Comparison of ENCODE assay signal across 22 cellular contexts in genomic region chr11:108235633-108236032, GRCh38. TPM values are rescaled to one million over a fixed set of nuclear protein-coding genes. Genes with fewer than 3 reads are reported as not detected.
DNase-seq lines count a peak whose midpoint lies in the region; ATAC-seq and TF ChIP-seq lines count a peak whose summit lies in the region.
"Had no signal": no experiment of that assay in that cellular context is flagged by ENCODE, and none has a peak within 500 bp of the region (broad histone marks: within the 10 kb centered on the region; RNA-seq: fewer than 3 reads in every experiment).

No MANE protein-coding gene starts in this region.

- DNase-seq in activated T-cell treated with anti-CD3 and anti-CD28 coated beads, Interleukin-2, amount 50 U/mL, for 4 hours = no peak
- no peak for DNase-seq in activated T-cell treated with anti-CD3 and anti-CD28 coated beads, Interleukin-2, amount 50 U/mL, for 1 hour
- DNase-seq in OCI-LY7 (ENCODE audit: low spot score) (no peak), inferior parietal cortex (ENCODE audit: extremely low spot score) (no peak), smooth muscle cell (lab: John Stamatoyannopoulos, UW; ENCODE audit: unreplicated experiment) (no peak)
- no peak for DNase-seq in activated naive CD8-positive, alpha-beta T cell treated with anti-CD3 and anti-CD28 coated beads, Interleukin-2, amount 50 U/mL, for 24 hours
- DNase-seq in stimulated activated effector memory CD8-positive, alpha-beta T cell treated with anti-CD3 and anti-CD28 coated beads, Interleukin-12 subunit alpha, Interleukin-12 subunit beta, amount 100 ng/mL, for 72 hours (ENCODE audit: low spot score in 2 of 2) = no peak
- DNase-seq: ACHN, Caco-2, KBM-7, kidney glomerular epithelial cell, midbrain, NCI-H1105 treated with DMSO at 0.1 percent for 48 hours, NCI-H2171 treated with DMSO at 0.1 percent for 48 hours, occipital lobe, right cardiac atrium, SHP77 treated with DMSO at 0.1 percent for 48 hours had no signal

- CTCF ChIA-PET in OCI-LY7 (lab: Charles Lee; ENCODE audit: unreplicated experiment) = no interaction called here

- no peaks in the 10 kb centered on the region for H3F3A ChIP-seq in smooth muscle cell (ENCODE audit: low read depth)

- no peak for ATAC-seq in activated T-cell treated with anti-CD3 and anti-CD28 coated beads, Interleukin-2, amount 50 U/mL, for 4 hours
- no peak for ATAC-seq in activated naive CD8-positive, alpha-beta T cell treated with anti-CD3 and anti-CD28 coated beads, Interleukin-2, amount 50 U/mL, for 24 hours
- ATAC-seq in stimulated activated effector memory CD8-positive, alpha-beta T cell treated with anti-CD3 and anti-CD28 coated beads, Interleukin-12 subunit alpha, Interleukin-12 subunit beta, amount 100 ng/mL, for 72 hours = no peak
- no peak for ATAC-seq in GM21737 (IDR thresholded peaks at IDR 0.05; ENCODE audit: unreplicated experiment)
- ATAC-seq: right cardiac atrium had no signal

- H3K36me3 ChIP-seq in OCI-LY7 (ENCODE audit: insufficient read depth, low read length) = peaks cover 97% of the 10 kb centered on the region
- H3K36me3 ChIP-seq in smooth muscle cell (ENCODE audit: low read depth) = peaks cover 3% of the 10 kb centered on the region

- BruUV-seq in OCI-LY7 (replicated peaks; lab: Mats Ljungman, UMichigan) = no TSS peak

- peak overlapping the region; percentile 96 for H3K27ac ChIP-seq in OCI-LY7 (ENCODE audit: low read depth, low read length, poor library complexity, severe bottlenecking)
- H3K27ac ChIP-seq in smooth muscle cell (ENCODE audit: low read depth) = no peak overlapping the region
- H3K27ac ChIP-seq: cardiac muscle cell, hepatocyte, HL-60, suprapubic skin had no signal

- no peaks in the 10 kb centered on the region for H3K9me2 ChIP-seq in OCI-LY7 (ENCODE audit: insufficient read depth, low read length)

- H3K4me3 Mint-ChIP-seq in activated T-cell treated with anti-CD3 and anti-CD28 coated beads, Interleukin-2, amount 50 U/mL, for 4 hours = peak overlapping the region; percentile 68
- peak overlapping the region; percentile 78 for H3K4me3 Mint-ChIP-seq in activated naive CD8-positive, alpha-beta T cell treated with anti-CD3 and anti-CD28 coated beads, Interleukin-2, amount 50 U/mL, for 24 hours
- peak overlapping the region; percentile 54 for H3K4me3 Mint-ChIP-seq in stimulated activated effector memory CD8-positive, alpha-beta T cell treated with anti-CD3 and anti-CD28 coated beads, Interleukin-12 subunit alpha, Interleukin-12 subunit beta, amount 100 ng/mL, for 72 hours

- H3K9me3 ChIP-seq in OCI-LY7 (ENCODE audit: low read length) (peaks cover 22% of the 10 kb centered on the region; the same call in 1 of the 2 replicates), smooth muscle cell (replicated peaks; ENCODE audit: low read depth) (no peaks in the 10 kb centered on the region)
- H3K9me3 ChIP-seq: Caco-2, suprapubic skin had no signal

- no peaks in the 10 kb centered on the region for H3K9me3 Mint-ChIP-seq in activated T-cell treated with anti-CD3 and anti-CD28 coated beads, Interleukin-2, amount 50 U/mL, for 4 hours
- H3K9me3 Mint-ChIP-seq in activated naive CD8-positive, alpha-beta T cell treated with anti-CD3 and anti-CD28 coated beads, Interleukin-2, amount 50 U/mL, for 24 hours = no peaks in the 10 kb centered on the region
- H3K9me3 Mint-ChIP-seq in stimulated activated effector memory CD8-positive, alpha-beta T cell treated with anti-CD3 and anti-CD28 coated beads, Interleukin-12 subunit alpha, Interleukin-12 subunit beta, amount 100 ng/mL, for 72 hours = no peaks in the 10 kb centered on the region

- H3K4me2 ChIP-seq in OCI-LY7 (ENCODE audit: low read length) (peak overlapping the region; percentile 82; the same call in 1 of the 2 replicates), smooth muscle cell (no peak overlapping the region)
- H3K4me2 ChIP-seq: hepatocyte had no signal

- H3K27me3 Mint-ChIP-seq in activated T-cell treated with anti-CD3 and anti-CD28 coated beads, Interleukin-2, amount 50 U/mL, for 4 hours (ENCODE audit: low read depth) = no peaks in the 10 kb centered on the region
- H3K27me3 Mint-ChIP-seq in activated naive CD8-positive, alpha-beta T cell treated with anti-CD3 and anti-CD28 coated beads, Interleukin-2, amount 50 U/mL, for 24 hours = no peaks in the 10 kb centered on the region

- intact Hi-C loops in OCI-LY7 (cut with micrococcal nuclease; ENCODE audit: unreplicated experiment) = loop anchor here (5.0 kb wide), 1 partner anchor 427 kb away; no protein-coding TSS in a partner anchor

- H3K9ac ChIP-seq in smooth muscle cell (ENCODE audit: low read depth) = no peak overlapping the region

- H3K27me3 ChIP-seq in smooth muscle cell (ENCODE audit: low read depth) = no peaks in the 10 kb centered on the region
- H3K27me3 ChIP-seq: cardiac muscle cell, hepatocyte, suprapubic skin had no signal

- 99% methylated on average over 2 of the region's 2 CpGs for WGBS in smooth muscle cell (ENCODE audit: low lambda C conversion rate)

- H3K27ac Mint-ChIP-seq in activated naive CD8-positive, alpha-beta T cell treated with anti-CD3 and anti-CD28 coated beads, Interleukin-2, amount 50 U/mL, for 24 hours = peak overlapping the region; percentile 95
- H3K27ac Mint-ChIP-seq in stimulated activated effector memory CD8-positive, alpha-beta T cell treated with anti-CD3 and anti-CD28 coated beads, Interleukin-12 subunit alpha, Interleukin-12 subunit beta, amount 100 ng/mL, for 72 hours = peak overlapping the region; percentile 84

- peaks cover 31% of the 10 kb centered on the region for H3K4me1 ChIP-seq in OCI-LY7 (ENCODE audit: insufficient read depth, low read length, poor library complexity, severe bottlenecking)
- no peaks in the 10 kb centered on the region for H3K4me1 ChIP-seq in smooth muscle cell (ENCODE audit: low read depth)
- H3K4me1 ChIP-seq: Caco-2 had no signal

- TF ChIP-seq CTCF in OCI-LY7 (conservative IDR thresholded peaks at IDR 0.05; ENCODE audit: low read length) = no peak
- no peak for TF ChIP-seq CTCF in smooth muscle cell (IDR thresholded peaks at IDR 0.05; ENCODE audit: borderline replicate concordance, insufficient read depth, poor library complexity, severe bottlenecking)

- H2AFZ ChIP-seq in OCI-LY7 (ENCODE audit: low read length) = no peak overlapping the region
- no peak overlapping the region for H2AFZ ChIP-seq in smooth muscle cell (ENCODE audit: low read depth)
- H2AFZ ChIP-seq: hepatocyte had no signal

- H4K20me1 ChIP-seq in OCI-LY7 (ENCODE audit: insufficient read depth, low read length) (no peaks in the 10 kb centered on the region), smooth muscle cell (ENCODE audit: low read depth) (no peaks in the 10 kb centered on the region)

- H3K4me3 ChIP-seq in OCI-LY7 (ENCODE audit: low read depth, low read length, poor library complexity, severe bottlenecking) (no peak overlapping the region), smooth muscle cell (no peak overlapping the region)
- H3K4me3 ChIP-seq: cardiac muscle cell, hepatocyte, suprapubic skin had no signal

- POLR2A ChIA-PET in OCI-LY7 (lab: Charles Lee) = interaction anchor here (3.9 kb wide), 1 partner anchor 11 kb away, joined by 58 read pairs; the partner anchor contains the start of genes ATM and NPAT

- H3K4me1 Mint-ChIP-seq in activated T-cell treated with anti-CD3 and anti-CD28 coated beads, Interleukin-2, amount 50 U/mL, for 4 hours (ENCODE audit: low read depth) = peaks cover 78% of the 10 kb centered on the region
- peaks cover 89% of the 10 kb centered on the region for H3K4me1 Mint-ChIP-seq in activated naive CD8-positive, alpha-beta T cell treated with anti-CD3 and anti-CD28 coated beads, Interleukin-2, amount 50 U/mL, for 24 hours
- peaks cover 59% of the 10 kb centered on the region for H3K4me1 Mint-ChIP-seq in stimulated activated effector memory CD8-positive, alpha-beta T cell treated with anti-CD3 and anti-CD28 coated beads, Interleukin-12 subunit alpha, Interleukin-12 subunit beta, amount 100 ng/mL, for 72 hours

- peaks cover 25% of the 10 kb centered on the region for H3K36me3 Mint-ChIP-seq in activated T-cell treated with anti-CD3 and anti-CD28 coated beads, Interleukin-2, amount 50 U/mL, for 4 hours (ENCODE audit: insufficient read depth)
- peaks cover 56% of the 10 kb centered on the region for H3K36me3 Mint-ChIP-seq in activated naive CD8-positive, alpha-beta T cell treated with anti-CD3 and anti-CD28 coated beads, Interleukin-2, amount 50 U/mL, for 24 hours (ENCODE audit: low read depth)
- H3K36me3 Mint-ChIP-seq in stimulated activated effector memory CD8-positive, alpha-beta T cell treated with anti-CD3 and anti-CD28 coated beads, Interleukin-12 subunit alpha, Interleukin-12 subunit beta, amount 100 ng/mL, for 72 hours = peaks cover 43% of the 10 kb centered on the region

- H3K79me2 ChIP-seq in OCI-LY7 (ENCODE audit: insufficient read depth, low read depth, low read length) (peaks cover 22% of the 10 kb centered on the region; the same call in 1 of the 2 replicates), smooth muscle cell (ENCODE audit: low read depth) (no peaks in the 10 kb centered on the region)
- H3K79me2 ChIP-seq: hepatocyte had no signal

RNA-seq across cellular contexts. Expression of gene ATM, which starts 12.8 kb away (rescaled TPM):
- total RNA-seq in activated T-cell treated with anti-CD3 and anti-CD28 coated beads, Interleukin-2, amount 50 U/mL, for 4 hours = 10 to 100 TPM; 21.0 to 26.8 (median 23.5) TPM
- 125 and 147 TPM in 2 replicates for total RNA-seq in OCI-LY7 (2014; rRNA removed; shearing (Covaris generic))
- 159 and 187 TPM in 2 replicates for total RNA-seq in OCI-LY7 (2022)
- total RNA-seq in smooth muscle cell = 56.4 and 64.6 TPM in 2 replicates
- polyA plus RNA-seq in smooth muscle cell = 7.6 and 17.5 TPM in 2 replicates

RNA-seq across cellular contexts. Expression of gene NPAT, which starts 13.2 kb away (rescaled TPM):
- 10 to 100 TPM; 23.2 to 24.7 (median 24.4) TPM for total RNA-seq in activated T-cell treated with anti-CD3 and anti-CD28 coated beads, Interleukin-2, amount 50 U/mL, for 4 hours
- 19.2 and 22.6 TPM in 2 replicates for total RNA-seq in OCI-LY7 (2014; rRNA removed; shearing (Covaris generic))
- total RNA-seq in OCI-LY7 (2022) (26.9 and 35.8 TPM in 2 replicates), smooth muscle cell (21.5 and 26.7 TPM in 2 replicates)
- polyA plus RNA-seq in smooth muscle cell = 6.2 and 8.6 TPM in 2 replicates
